In the genomic region with DNA sequence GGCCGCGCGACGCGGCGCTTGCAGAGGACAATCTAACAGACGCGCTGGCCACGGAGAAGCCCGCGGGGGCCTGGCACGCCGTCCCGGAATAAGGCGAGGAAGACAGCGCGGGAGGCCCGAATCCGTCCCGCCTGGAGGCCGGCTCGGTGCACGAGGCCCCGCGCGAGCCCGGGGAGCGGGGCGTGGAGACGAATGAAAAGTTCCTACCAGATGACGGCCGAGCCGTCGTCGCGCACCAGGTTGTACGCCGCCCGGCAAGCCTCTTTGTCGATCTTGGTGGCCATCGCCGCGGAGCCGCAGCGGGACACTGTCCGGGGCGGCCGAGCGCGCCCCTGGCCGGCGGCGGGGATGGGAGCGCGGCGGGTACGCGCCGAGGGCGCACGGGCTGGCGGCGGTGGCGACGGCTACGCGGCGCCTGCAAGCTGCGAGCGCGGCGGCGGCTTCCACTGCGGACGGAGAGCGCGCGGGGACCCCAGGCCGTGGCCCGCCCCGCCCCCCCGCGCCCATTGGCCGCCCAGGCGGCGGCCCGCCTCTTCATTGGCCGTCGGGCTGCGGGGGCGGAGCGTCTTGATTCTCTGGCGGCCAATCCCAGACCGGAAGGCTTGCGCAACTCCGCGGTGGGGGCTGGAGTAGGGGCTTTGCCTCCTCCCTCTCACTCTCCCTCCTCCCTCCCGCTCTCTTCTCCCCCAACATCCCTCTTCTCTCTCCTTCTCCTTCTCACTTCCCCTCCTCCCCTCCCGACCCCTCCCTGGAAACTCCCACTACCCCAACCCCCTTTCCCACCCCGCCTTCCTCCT, we compare ENCODE assay signal across 8 cellular contexts. TPM values are rescaled to one million over a fixed set of nuclear protein-coding genes. Genes with fewer than 3 reads are reported as not detected.
A peak's percentile ranks its signal among the peaks of the same experiment; 100 is the strongest.
DNase-seq lines count a peak whose midpoint lies in the region; ATAC-seq and TF ChIP-seq lines count a peak whose summit lies in the region.

TSS of gene COTL1 (minus strand) at position 448 of the 797 bp plus-strand sequence. CDS start at position 284, 164 bp downstream.

- 0 out of 22 replicates have a peak, but pooled peaks cover 0 to 3% (median 0%) of the 10 kb centered on the region in 11 experiments for H3K9me3 ChIP-seq in BLaER1 treated with 17β-estradiol and CSF1 and Interleukin-3, amounts not matched to agents 10 nM and 100 nM (replicated peaks in 1 of 11)
- no peaks in the 10 kb centered on the region for H3K9me3 ChIP-seq in liver (ENCODE audit: control insufficient read depth in 4 of 4, low read length in 3 of 4)

- H3K4me2 ChIP-seq in BLaER1 treated with 17β-estradiol and CSF1 and Interleukin-3, amounts not matched to agents 10 nM and 100 nM = peak within 1 kb of the TSS; percentile 94 to 99 (median 97)

- H3K36me3 ChIP-seq in BLaER1 treated with 17β-estradiol and CSF1 and Interleukin-3, amounts not matched to agents 10 nM and 100 nM = peaks cover 0 to 45% (median 34%) of the 10 kb centered on the region in 11 experiments; a peak in 16 of 22 replicates
- no peaks in the 10 kb centered on the region for H3K36me3 ChIP-seq in liver (ENCODE audit: control insufficient read depth in 4 of 4, insufficient read depth in 3 of 4, low read depth in 1 of 4, low read length in 3 of 4)

- DNase-seq in NCI-H748 treated with DMSO at 0.1 percent for 48 hours (lab: John Stamatoyannopoulos, UW) (peak; percentile 67), dermis blood vessel endothelial cell (peak; percentile 93)
- DNase-seq in activated CD4-positive, alpha-beta T cell treated with anti-CD3 and anti-CD28 coated beads, Interleukin-2, amount 50 U/mL, for 24 hours (ENCODE audit: low read depth in 1 of 2, low spot score in 1 of 2) = peak; percentile 91 to 93
- DNase-seq in stimulated activated CD4-positive, alpha-beta T cell treated with anti-CD3 and anti-CD28 coated beads, Interleukin-4, amount 100 ng/mL, for 1 hour = peak; percentile 98

- H3K9ac ChIP-seq in BLaER1 treated with 17β-estradiol and CSF1 and Interleukin-3, amounts not matched to agents 10 nM and 100 nM = peak within 1 kb of the TSS; percentile 82 to 94 (median 87)
- H3K9ac ChIP-seq in liver (ENCODE audit: low read depth in 1 of 2, low read length in 2 of 2) = peak within 1 kb of the TSS in 1 of 2 donors; percentile 72

- no peak for TF ChIP-seq RAD21 in liver (IDR thresholded peaks at IDR 0.05)

- 4% methylated on average over 100 of the region's 100 CpGs for WGBS in liver

- ATAC-seq in GM19351 (IDR thresholded peaks at IDR 0.05; ENCODE audit: unreplicated experiment) = peak; percentile 84
- ATAC-seq in HG03521 (IDR thresholded peaks at IDR 0.05; ENCODE audit: unreplicated experiment) = peak; percentile 80

- TF ChIP-seq CTCF in liver (IDR thresholded peaks at IDR 0.05; ENCODE audit: low read depth, low read length, missing input control) = no peak

- peaks cover 51 to 72% (median 64%) of the 10 kb centered on the region in 10 experiments for H3K4me1 ChIP-seq in BLaER1 treated with 17β-estradiol and CSF1 and Interleukin-3, amounts not matched to agents 10 nM and 100 nM
- peaks cover 0 to 16% (median 5%) of the 10 kb centered on the region in 4 donors for H3K4me1 ChIP-seq in liver (ENCODE audit: control insufficient read depth in 4 of 4, insufficient read depth in 4 of 4, low read length in 3 of 4)

- H3K4me3 ChIP-seq in BLaER1 treated with 17β-estradiol and CSF1 and Interleukin-3, amounts not matched to agents 10 nM and 100 nM = peak within 1 kb of the TSS; percentile 79 to 100 (median 92)
- peak within 1 kb of the TSS; percentile 62 to 82 (median 64) for H3K4me3 ChIP-seq in liver (ENCODE audit: low read depth in 1 of 3, low read length in 3 of 3)

- peaks cover 0 to 23% (median 11%) of the 10 kb centered on the region in 11 experiments; a peak in 11 of 22 replicates for H3K27me3 ChIP-seq in BLaER1 treated with 17β-estradiol and CSF1 and Interleukin-3, amounts not matched to agents 10 nM and 100 nM
- no peaks in the 10 kb centered on the region for H3K27me3 ChIP-seq in liver (ENCODE audit: control insufficient read depth in 4 of 4, insufficient read depth in 4 of 4, low read length in 3 of 4)

- H4K20me1 ChIP-seq in BLaER1 treated with 17β-estradiol and CSF1 and Interleukin-3, amounts not matched to agents 10 nM and 100 nM = peaks cover 32 to 51% (median 50%) of the 10 kb centered on the region in 11 experiments; a peak in 21 of 22 replicates

- peak within 1 kb of the TSS; percentile 27 to 91 (median 83) for H3K27ac ChIP-seq in BLaER1 treated with 17β-estradiol and CSF1 and Interleukin-3, amounts not matched to agents 10 nM and 100 nM
- H3K27ac ChIP-seq in liver (ENCODE audit: low read depth in 1 of 2, low read length in 2 of 2) = peak within 1 kb of the TSS; percentile 36 to 46

TF ChIP-seq in liver, 16 proteins besides CTCF, POLR2A, EP300 and RAD21:
- peak; percentile 13 for TF ChIP-seq SP1 (IDR thresholded peaks at IDR 0.05)
- no peak for TF ChIP-seq FOXA1 (IDR thresholded peaks at IDR 0.05)

RNA-seq across cellular contexts. Expression of gene COTL1, which starts in this region (rescaled TPM):
- total RNA-seq in dermis blood vessel endothelial cell (125 and 140 TPM in 2 replicates), liver (10 to 100 TPM; 12.0 to 59.5 TPM)
- polyA plus RNA-seq in liver = 10 to 100 TPM; 12.9 to 33.0 TPM

Comparison
In these comparisons a context has a peak if more than half of its experiments do, and no peak if none do; other contexts are left out.
1. Peak in every context shown above with its lines: DNase-seq, ATAC-seq, H3K4me3 ChIP-seq and H3K27ac ChIP-seq.